In the genomic region with DNA sequence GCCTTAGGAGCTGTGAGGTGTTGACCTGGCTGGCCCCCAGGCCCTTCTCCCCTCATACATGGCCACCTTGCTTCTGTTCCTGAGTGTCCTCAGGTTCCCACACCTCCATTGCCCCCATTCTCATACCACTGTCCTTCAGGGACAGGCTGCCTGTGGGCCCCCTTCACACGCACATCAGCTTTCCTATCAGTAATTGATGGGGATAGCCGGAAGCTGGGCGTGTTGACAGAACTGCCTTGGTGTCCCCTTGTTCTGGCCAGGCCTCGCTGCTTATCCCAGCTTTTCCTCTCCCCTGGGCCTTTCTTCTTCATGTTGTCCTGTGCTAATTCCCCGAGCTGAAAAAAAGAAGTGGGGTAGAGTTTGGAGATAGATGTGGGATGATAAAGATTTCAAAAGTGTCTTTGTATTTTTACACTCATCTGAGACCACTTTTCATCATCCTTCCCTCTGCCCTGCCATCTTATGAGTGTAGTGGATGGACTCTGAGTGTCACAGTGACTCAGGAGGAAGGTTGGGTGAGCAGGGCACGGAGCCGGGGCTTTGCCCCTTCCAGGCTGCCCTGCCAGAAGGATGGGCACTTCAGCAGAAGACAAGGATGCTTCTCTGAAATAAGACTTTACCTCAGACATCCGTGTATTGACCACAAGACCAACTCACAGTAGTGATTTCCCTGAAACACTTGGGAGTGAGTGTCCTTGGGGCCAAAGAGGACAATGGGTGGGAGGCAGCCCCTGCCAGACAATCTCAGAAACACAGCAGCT, we compare ENCODE assay signal across 10 cellular contexts. TPM values are rescaled to one million over a fixed set of nuclear protein-coding genes. Genes with fewer than 3 reads are reported as not detected.
DNase-seq lines count a peak whose midpoint lies in the region; ATAC-seq and TF ChIP-seq lines count a peak whose summit lies in the region.
"Had no signal": no experiment of that assay in that cellular context is flagged by ENCODE, and none has a peak within 500 bp of the region (broad histone marks: within the 10 kb centered on the region; RNA-seq: fewer than 3 reads in every experiment).

No MANE protein-coding gene starts in this region.

- H2BK15ac ChIP-seq in H9 (ENCODE audit: low read depth, low read length), result no peak overlapping the region

- H3K9me3 Mint-ChIP-seq in H9, result no peaks in the 10 kb centered on the region; a peak in 1 of 5 replicates
- H3K9me3 Mint-ChIP-seq in activated T-helper 17 cell treated with anti-CD3 and anti-CD28 coated beads, Interleukin-2, amount 50 U/mL, for 72 hours, result no peaks in the 10 kb centered on the region

- no peak for DNase-seq in H9
- no peak for DNase-seq in smooth muscle cell (lab: John Stamatoyannopoulos, UW; ENCODE audit: unreplicated experiment)
- DNase-seq in HCEC 1CT, result no peak
- no peak for DNase-seq in NCI-H1436 (lab: John Stamatoyannopoulos, UW)
- DNase-seq: cortex of kidney, SW 1271 had no signal

- H2BK12ac ChIP-seq in H9 (ENCODE audit: insufficient read length, low read depth, low read length), result no peak overlapping the region

- no peak overlapping the region for H3T11ph ChIP-seq in H9 (ENCODE audit: low read length)

- peak; percentile 43 for ATAC-seq in activated T-helper 17 cell treated with anti-CD3 and anti-CD28 coated beads, Interleukin-2, amount 50 U/mL, for 72 hours (replicated peaks)
- ATAC-seq in HG02588 (IDR thresholded peaks at IDR 0.05; ENCODE audit: unreplicated experiment), result no peak
- ATAC-seq in GM18861 (IDR thresholded peaks at IDR 0.05; ENCODE audit: unreplicated experiment), result no peak

- H3K27ac ChIP-seq in H9 (ENCODE audit: insufficient read length, low read depth, low read length) (no peak overlapping the region), smooth muscle cell (ENCODE audit: low read depth) (peak overlapping the region; percentile 92)

- H3K4me3 ChIP-seq in iPS-15b (ENCODE audit: low read depth, low read length), result no peak overlapping the region
- no peak overlapping the region for H3K4me3 ChIP-seq in smooth muscle cell

- no peaks in the 10 kb centered on the region for H3K23me2 ChIP-seq in H9 (ENCODE audit: insufficient read length, low read depth, low read length, poor library complexity, severe bottlenecking)

- H2AFZ ChIP-seq in H9 (ENCODE audit: low read length) (no peak overlapping the region), smooth muscle cell (ENCODE audit: low read depth) (no peak overlapping the region)

- H3K9ac ChIP-seq in H9 (ENCODE audit: extremely low read depth, insufficient read length, low read length) (no peak overlapping the region), iPS-15b (ENCODE audit: low read depth, low read length) (peak overlapping the region; percentile 26), smooth muscle cell (ENCODE audit: low read depth) (peak overlapping the region; percentile 75)

- H3K4me1 Mint-ChIP-seq in H9, result peaks cover 26 to 36% of the 10 kb centered on the region in 2 experiments
- H3K4me1 Mint-ChIP-seq in activated T-helper 17 cell treated with anti-CD3 and anti-CD28 coated beads, Interleukin-2, amount 50 U/mL, for 72 hours, result peaks cover 52% of the 10 kb centered on the region

- H4K20me1 ChIP-seq in H9 (ENCODE audit: control insufficient read depth, insufficient read depth, insufficient read length) (peaks cover 2% of the 10 kb centered on the region), smooth muscle cell (ENCODE audit: low read depth) (peaks cover 94% of the 10 kb centered on the region)

- H3K18ac ChIP-seq in H9 (ENCODE audit: insufficient read length, low read depth, low read length), result no peak overlapping the region

- no peak overlapping the region for H3K4ac ChIP-seq in H9 (ENCODE audit: low read depth, low read length)

- H3K36me3 ChIP-seq in iPS-15b (ENCODE audit: control insufficient read depth, insufficient read depth, low read length) (peaks cover 32% of the 10 kb centered on the region), smooth muscle cell (ENCODE audit: low read depth) (no peaks in the 10 kb centered on the region)

- H2BK120ac ChIP-seq in H9 (ENCODE audit: low read depth, low read length, poor library complexity, severe bottlenecking), result no peak overlapping the region

- no peak overlapping the region for H2AK5ac ChIP-seq in H9 (ENCODE audit: insufficient read length, low read length)

- H3K4me3 Mint-ChIP-seq in H9, result no peak overlapping the region
- peak overlapping the region; percentile 93 for H3K4me3 Mint-ChIP-seq in activated T-helper 17 cell treated with anti-CD3 and anti-CD28 coated beads, Interleukin-2, amount 50 U/mL, for 72 hours

- H3K27me3 ChIP-seq in H9 (ENCODE audit: insufficient read depth, low read length) (no peaks in the 10 kb centered on the region), iPS-15b (ENCODE audit: control insufficient read depth, insufficient read depth, low read length) (no peaks in the 10 kb centered on the region), smooth muscle cell (ENCODE audit: low read depth) (no peaks in the 10 kb centered on the region)

- no peaks in the 10 kb centered on the region for H3K79me2 ChIP-seq in H9 (ENCODE audit: insufficient read depth, low read length)
- peaks cover 74% of the 10 kb centered on the region for H3K79me2 ChIP-seq in smooth muscle cell (ENCODE audit: low read depth)

- H3K79me1 ChIP-seq in H9 (ENCODE audit: insufficient read depth, low read depth, low read length, poor library complexity, severe bottlenecking), result peaks cover 2% of the 10 kb centered on the region

- peaks cover 45% of the 10 kb centered on the region for H3F3A ChIP-seq in smooth muscle cell (ENCODE audit: low read depth)

- H2BK5ac ChIP-seq in H9 (ENCODE audit: insufficient read length, low read length), result no peak overlapping the region

- WGBS in H9 (ENCODE audit: extremely low coverage, insufficient read length, low lambda C conversion rate), result no CpG with 5 or more reads among the region's 8 CpGs
- 72% methylated on average over 8 of the region's 8 CpGs for WGBS in smooth muscle cell (ENCODE audit: low lambda C conversion rate)

- H3K4me1 ChIP-seq in H9 (ENCODE audit: insufficient read depth, low read length), result 0 out of 2 replicates have a peak, but pooled peaks cover 2% of the 10 kb centered on the region
- peaks cover 14% of the 10 kb centered on the region for H3K4me1 ChIP-seq in iPS-15b (ENCODE audit: control insufficient read depth, insufficient read depth, low read length)
- peaks cover 51% of the 10 kb centered on the region for H3K4me1 ChIP-seq in smooth muscle cell (ENCODE audit: low read depth)

- peak overlapping the region in 2 of 3 experiments; percentile 30 to 34; a peak in 4 of 7 replicates for H3K27ac Mint-ChIP-seq in H9
- H3K27ac Mint-ChIP-seq in activated T-helper 17 cell treated with anti-CD3 and anti-CD28 coated beads, Interleukin-2, amount 50 U/mL, for 72 hours, result peak overlapping the region; percentile 100

- H3K9me3 ChIP-seq in H9 (ENCODE audit: control insufficient read depth, low read depth, low read length), result no peaks in the 10 kb centered on the region
- no peaks in the 10 kb centered on the region for H3K9me3 ChIP-seq in iPS-15b (ENCODE audit: control insufficient read depth, insufficient read depth, low read length)
- H3K9me3 ChIP-seq in smooth muscle cell (replicated peaks; ENCODE audit: low read depth), result no peaks in the 10 kb centered on the region

- H3K14ac ChIP-seq in H9 (ENCODE audit: insufficient read depth, low read length), result no peak overlapping the region

- H3K36me3 Mint-ChIP-seq in H9 (ENCODE audit: insufficient read depth in 1 of 3, low read depth in 3 of 3), result peaks cover 4 to 31% (median 17%) of the 10 kb centered on the region in 3 experiments; a peak in 5 of 7 replicates
- peaks cover 57% of the 10 kb centered on the region for H3K36me3 Mint-ChIP-seq in activated T-helper 17 cell treated with anti-CD3 and anti-CD28 coated beads, Interleukin-2, amount 50 U/mL, for 72 hours (ENCODE audit: low read depth)

- H3K4me2 ChIP-seq in H9 (ENCODE audit: insufficient read depth, insufficient read length, low read length) (no peak overlapping the region), smooth muscle cell (peak overlapping the region; percentile 57)

- H3K27me3 Mint-ChIP-seq in H9 (ENCODE audit: low read depth), result no peaks in the 10 kb centered on the region
- no peaks in the 10 kb centered on the region for H3K27me3 Mint-ChIP-seq in activated T-helper 17 cell treated with anti-CD3 and anti-CD28 coated beads, Interleukin-2, amount 50 U/mL, for 72 hours

- no peak overlapping the region for H4K8ac ChIP-seq in H9 (replicated peaks; ENCODE audit: insufficient read length, low read depth, low read length)

- no peak overlapping the region for H3K56ac ChIP-seq in H9 (ENCODE audit: insufficient read length, low read depth, low read length)

- no peak overlapping the region for H2BK20ac ChIP-seq in H9 (ENCODE audit: low read depth, low read length, poor library complexity, severe bottlenecking)

- H3K23ac ChIP-seq in H9 (ENCODE audit: insufficient read length, low read depth, low read length), result no peak overlapping the region

- H4K5ac ChIP-seq in H9 (ENCODE audit: insufficient read length, low read depth, low read length), result no peak overlapping the region

- no peak for TF ChIP-seq CTCF in H9 (conservative IDR thresholded peaks at IDR 0.05)
- no peak for TF ChIP-seq CTCF in smooth muscle cell (IDR thresholded peaks at IDR 0.05; ENCODE audit: borderline replicate concordance, insufficient read depth, poor library complexity, severe bottlenecking)

- no peak overlapping the region for H4K91ac ChIP-seq in H9 (ENCODE audit: insufficient read length, low read depth, low read length)

RNA-seq across cellular contexts. Expression of a gene that starts 42.8 kb away (rescaled TPM):
- 46.0 and 47.4 TPM in 2 replicates for total RNA-seq in H9 (2021)
- 100 to 1,000 TPM; 115 to 118 TPM for total RNA-seq in activated T-helper 17 cell treated with anti-CD3 and anti-CD28 coated beads, Interleukin-2, amount 50 U/mL, for 72 hours
- total RNA-seq in smooth muscle cell, result 25.3 and 29.2 TPM in 2 replicates
- 70.5 and 78.5 TPM in 2 replicates for polyA plus RNA-seq in smooth muscle cell

RNA-seq across cellular contexts. Expression of a gene that starts 54.6 kb away (rescaled TPM):
- total RNA-seq in H9 (2021), result 11.9 and 12.7 TPM in 2 replicates
- 10 to 100 TPM; 19.3 to 22.4 TPM for total RNA-seq in activated T-helper 17 cell treated with anti-CD3 and anti-CD28 coated beads, Interleukin-2, amount 50 U/mL, for 72 hours
- 17.1 and 26.1 TPM in 2 replicates for total RNA-seq in smooth muscle cell
- polyA plus RNA-seq in smooth muscle cell, result 18.1 and 27.3 TPM in 2 replicates
